In the genomic region with DNA sequence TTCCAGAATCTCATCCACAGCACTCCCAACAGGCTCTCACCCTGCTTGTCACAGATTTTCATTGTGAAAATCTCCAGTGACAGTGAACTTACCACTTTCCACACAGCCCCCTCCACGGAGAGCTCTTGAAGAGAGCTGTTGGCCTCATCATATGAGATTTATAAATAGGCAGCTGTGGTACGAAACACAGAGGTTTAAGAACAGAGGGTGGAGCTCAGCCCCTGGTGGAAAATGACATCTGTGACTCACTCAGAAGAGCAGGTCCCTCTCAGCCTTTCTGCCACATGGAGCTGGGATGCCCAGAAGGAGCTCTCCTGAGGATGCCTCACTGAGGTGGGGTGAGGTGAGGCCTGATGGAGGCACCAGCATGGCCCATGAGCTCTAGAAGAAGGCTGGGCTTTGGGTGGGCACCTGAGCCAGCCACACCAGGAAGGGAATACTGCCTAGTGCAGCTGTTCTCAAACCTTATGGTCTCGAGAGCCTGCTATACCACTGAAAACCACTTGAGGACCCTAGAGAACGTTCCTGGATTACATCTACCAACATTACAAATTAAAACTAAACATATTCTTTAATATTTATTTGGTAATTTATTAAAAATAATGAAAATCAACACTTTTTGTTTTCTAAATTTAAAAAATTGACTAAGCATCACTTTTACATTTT, we compare ENCODE assay signal across 9 cellular contexts. TPM values are rescaled to one million over a fixed set of nuclear protein-coding genes. Genes with fewer than 3 reads are reported as not detected.
DNase-seq lines count a peak whose midpoint lies in the region; ATAC-seq and TF ChIP-seq lines count a peak whose summit lies in the region.
"Had no signal": no experiment of that assay in that cellular context is flagged by ENCODE, and none has a peak within 500 bp of the region (broad histone marks: within the 10 kb centered on the region; RNA-seq: fewer than 3 reads in every experiment).

No MANE protein-coding gene starts in this region.

- H3K4me3 ChIP-seq in BE2C (ENCODE audit: low read depth, low read length) (no peak overlapping the region), Panc1 (ENCODE audit: low read depth in 2 of 2, low read length in 2 of 2) (no peak overlapping the region), right atrium auricular region (no peak overlapping the region)

- POLR2A ChIA-PET in Panc1 (lab: Charles Lee) = no interaction called here

- no peaks in the 10 kb centered on the region for H3K27me3 ChIP-seq in BE2C
- H3K27me3 ChIP-seq in Panc1 (ENCODE audit: control insufficient read depth, insufficient read depth, low read length) = no peaks in the 10 kb centered on the region
- no peaks in the 10 kb centered on the region for H3K27me3 ChIP-seq in right atrium auricular region

- CTCF ChIA-PET in Panc1 (lab: Charles Lee) = interaction anchor here (0.5 to 1.1 kb wide), 3 partner anchors 85 to 162 kb away, joined by 3 to 4 read pairs (median 3); no protein-coding TSS in a partner anchor

- ATAC-seq in Panc1 (peak; percentile 51), HG03039 (IDR thresholded peaks at IDR 0.05; ENCODE audit: unreplicated experiment) (no peak), GM18870 (IDR thresholded peaks at IDR 0.05; ENCODE audit: unreplicated experiment) (no peak)

- in situ Hi-C loops in Panc1 (cut with HindIII; ENCODE audit: low pct_unique_long_range_greater_than_20kb, low sequenced_read_pairs) = no loop called here

- H3K27ac ChIP-seq in Panc1 (ENCODE audit: low read length) (peak overlapping the region; percentile 78), right atrium auricular region (peak overlapping the region; percentile 52 to 89)

- H3K4me1 ChIP-seq in BE2C (no peaks in the 10 kb centered on the region), Panc1 (ENCODE audit: control insufficient read depth, insufficient read depth, low read length) (peaks cover 25% of the 10 kb centered on the region), right atrium auricular region (peaks cover 0 to 31% of the 10 kb centered on the region in 2 donors)

- TF ChIP-seq CTCF in BE2C (IDR thresholded peaks at IDR 0.05; ENCODE audit: low read depth, low read length) (peak; percentile 77), Panc1 (IDR thresholded peaks at IDR 0.05) (peak; percentile 73), right atrium auricular region (IDR thresholded peaks at IDR 0.05) (peak in 1 of 2 donors; percentile 17)

- H3K9me3 ChIP-seq in BE2C (no peaks in the 10 kb centered on the region), Panc1 (ENCODE audit: control insufficient read depth, insufficient read depth, low read depth, low read length) (no peaks in the 10 kb centered on the region), right atrium auricular region (no peaks in the 10 kb centered on the region)

- intact Hi-C loops in Panc1 (cut with micrococcal nuclease; ENCODE audit: unreplicated experiment) = loop anchor here (1.0 to 5.0 kb wide), 2 partner anchors 140 to 164 kb away; no protein-coding TSS in a partner anchor

- no TSS peak for BruUV-seq in Panc1 (replicated peaks; lab: Mats Ljungman, UMichigan)

- DNase-seq in BE2C (no peak), HCEC 1CT (peak; percentile 28), Panc1 (ENCODE audit: low read depth, low spot score) (peak; percentile 46), right atrium auricular region (ENCODE audit: low spot score) (no peak), mesenteric fat pad (ENCODE audit: low spot score) (no peak), NCI-H187 (lab: John Stamatoyannopoulos, UW) (no peak)
- DNase-seq: stimulated activated CD8-positive, alpha-beta memory T cell treated with anti-CD3 and anti-CD28 coated beads, Interleukin-4, amount 100 ng/mL, for 48 hours had no signal

- H3K36me3 ChIP-seq in BE2C (no peaks in the 10 kb centered on the region), Panc1 (ENCODE audit: control insufficient read depth, insufficient read depth, low read length) (no peaks in the 10 kb centered on the region), right atrium auricular region (no peaks in the 10 kb centered on the region)

RNA-seq across cellular contexts. Expression of a gene that starts 25.8 kb away (rescaled TPM):
- polyA plus RNA-seq in BE2C (2012; ENCODE audit: insufficient read depth, insufficient read length, low read depth) = 2.5 TPM
- total RNA-seq in Panc1 (2021; ENCODE audit: unreplicated experiment) = 48.0 TPM
- polyA plus RNA-seq in Panc1 (2012; ENCODE audit: insufficient read length) = 87.5 TPM
- total RNA-seq in right atrium auricular region = 1 to 10 TPM; 4.0 to 6.8 TPM
- 18.5 TPM for total RNA-seq in mesenteric fat pad

Comparison
In these comparisons a context has a peak if more than half of its experiments do, and no peak if none do; other contexts are left out.
1. DNase-seq: peak in HCEC 1CT (single experiment) and Panc1 (single experiment); none in BE2C (single experiment), right atrium auricular region (single experiment), mesenteric fat pad (single experiment) and NCI-H187 (0 of 2).